27 cellular contexts compared by ENCODE assay signal in genomic region chr6:151576658-151577057, GRCh38.
DNase-seq lines count a peak whose midpoint lies in the region; ATAC-seq and TF ChIP-seq lines count a peak whose summit lies in the region.
"Had no signal": no experiment of that assay in that cellular context is flagged by ENCODE, and none has a peak within 500 bp of the region (broad histone marks: within the 10 kb centered on the region; RNA-seq: fewer than 3 reads in every experiment).

No MANE protein-coding gene starts in this region.

- H3K36me3 ChIP-seq in GM23338 (ENCODE audit: insufficient read depth) (no peaks in the 10 kb centered on the region), endodermal cell (ENCODE audit: control insufficient read depth, insufficient read depth, low read length) (no peaks in the 10 kb centered on the region)
- H3K36me3 ChIP-seq: gastroesophageal sphincter, left lung, upper lobe of right lung had no signal

- peaks cover 3% of the 10 kb centered on the region for H3K27me3 Mint-ChIP-seq in GM23338 (ENCODE audit: insufficient read depth, low read depth, poor library complexity)
- peaks cover 3% of the 10 kb centered on the region for H3K27me3 Mint-ChIP-seq in endodermal cell (ENCODE audit: insufficient read depth)
- H3K27me3 Mint-ChIP-seq in activated T-helper 1 cell treated with anti-CD3 and anti-CD28 coated beads, Interleukin-12 subunit alpha, Interleukin-12 subunit beta, Interleukin-2, Interleukin-4 antibody, amounts not matched to agents 30 ng/mL and 10 ng/mL and 1 ng/mL, durations not matched to agents 14 hours and 24 hours and 36 hours (ENCODE audit: insufficient read depth) = no peaks in the 10 kb centered on the region
- H3K27me3 Mint-ChIP-seq in stimulated activated memory B cell treated with anti-CD40 and anti-IgM and Interleukin-4, amounts not matched to agents 10 μg/mL and 1 μg/mL and 100 μg/mL, for 72 hours = peaks cover 20% of the 10 kb centered on the region

- no peak overlapping the region for H3K27ac ChIP-seq in GM23338 (ENCODE audit: low read depth)
- H3K27ac ChIP-seq in endodermal cell (ENCODE audit: low read depth, low read length) = peak overlapping the region; percentile 14
- H3K27ac ChIP-seq: gastroesophageal sphincter, left lung, RWPE1, upper lobe of right lung had no signal

- WGBS in endodermal cell (ENCODE audit: insufficient coverage in 1 of 2, insufficient read length in 1 of 2), 2 experiments = 90 to 95% methylated on average over 8 to 9 of the region's 9 CpGs

- H3K9me2 ChIP-seq in GM23338 (ENCODE audit: insufficient read depth) = 0 out of 2 replicates have a peak, but pooled peaks cover 3% of the 10 kb centered on the region

- no peak for ATAC-seq in GM23338
- ATAC-seq in stimulated activated memory B cell treated with anti-CD40 and anti-IgM and Interleukin-4, amounts not matched to agents 10 μg/mL and 1 μg/mL and 100 μg/mL, for 72 hours = no peak
- ATAC-seq: gastroesophageal sphincter, left lung, upper lobe of right lung had no signal

- no peaks in the 10 kb centered on the region for H3K4me1 Mint-ChIP-seq in GM23338
- H3K4me1 Mint-ChIP-seq in endodermal cell = no peaks in the 10 kb centered on the region
- H3K4me1 Mint-ChIP-seq in activated T-helper 1 cell treated with anti-CD3 and anti-CD28 coated beads, Interleukin-12 subunit alpha, Interleukin-12 subunit beta, Interleukin-2, Interleukin-4 antibody, amounts not matched to agents 30 ng/mL and 10 ng/mL and 1 ng/mL, durations not matched to agents 14 hours and 24 hours and 36 hours (ENCODE audit: low read depth) = no peaks in the 10 kb centered on the region
- peaks cover 5% of the 10 kb centered on the region for H3K4me1 Mint-ChIP-seq in stimulated activated memory B cell treated with anti-CD40 and anti-IgM and Interleukin-4, amounts not matched to agents 10 μg/mL and 1 μg/mL and 100 μg/mL, for 72 hours
- H3K4me1 Mint-ChIP-seq: central memory CD8-positive, alpha-beta T cell had no signal

- H2AFZ ChIP-seq in GM23338 = peak overlapping the region; percentile 64; the same call in 1 of the 2 replicates

- TF ChIP-seq CTCF in GM23338 (conservative IDR thresholded peaks at IDR 0.05; ENCODE audit: low read depth in 2 of 2) = no peak
- TF ChIP-seq CTCF in endodermal cell (conservative IDR thresholded peaks at IDR 0.05) = no peak

- peaks cover 2% of the 10 kb centered on the region for H3K9me3 ChIP-seq in endodermal cell (ENCODE audit: control insufficient read depth, low read length)
- H3K9me3 ChIP-seq: Caco-2, left lung, upper lobe of right lung had no signal

- H3K4me3 ChIP-seq in GM23338 (no peak overlapping the region), endodermal cell (ENCODE audit: low read length) (no peak overlapping the region)
- H3K4me3 ChIP-seq: gastroesophageal sphincter, left lung, upper lobe of right lung had no signal

- H3K79me2 ChIP-seq in GM23338 (replicated peaks; ENCODE audit: insufficient read depth) = no peaks in the 10 kb centered on the region

- H3K4me1 ChIP-seq in GM23338 (ENCODE audit: insufficient read depth) (no peaks in the 10 kb centered on the region), endodermal cell (ENCODE audit: control insufficient read depth, insufficient read depth, low read length) (no peaks in the 10 kb centered on the region)
- H3K4me1 ChIP-seq: Caco-2, gastroesophageal sphincter, left lung, upper lobe of right lung had no signal

- H3K27me3 ChIP-seq in GM23338 (ENCODE audit: insufficient read depth) = no peaks in the 10 kb centered on the region
- H3K27me3 ChIP-seq in endodermal cell (ENCODE audit: control insufficient read depth, insufficient read depth, low read length, poor library complexity, severe bottlenecking) = no peaks in the 10 kb centered on the region
- H3K27me3 ChIP-seq: left lung, upper lobe of right lung had no signal

- no peak for DNase-seq in GM23338 (ENCODE audit: low spot score)
- peak; percentile 36 for DNase-seq in NCI-H748 (lab: John Stamatoyannopoulos, UW; ENCODE audit: unreplicated experiment)
- no peak for DNase-seq in endodermal cell
- DNase-seq in occipital lobe (lab: John Stamatoyannopoulos, UW) = peak; percentile 12
- no peak for DNase-seq in AG08396 (ENCODE audit: low spot score)
- no peak for DNase-seq in activated T-helper 1 cell treated with anti-CD3 and anti-CD28 coated beads, Interleukin-12 subunit alpha, Interleukin-12 subunit beta, Interleukin-2, Interleukin-4 antibody, amounts not matched to agents 30 ng/mL and 10 ng/mL and 1 ng/mL, durations not matched to agents 14 hours and 24 hours and 36 hours (ENCODE audit: low spot score)
- no peak for DNase-seq in NCI-H2081 treated with DMSO at 0.1 percent for 48 hours (lab: John Stamatoyannopoulos, UW)
- DNase-seq: activated CD4-positive, alpha-beta memory T cell treated with anti-CD3 and anti-CD28 coated beads for 36 hours; activated CD8-positive, alpha-beta memory T cell treated with anti-CD3 and anti-CD28 coated beads, Interleukin-2, amount 50 U/mL, for 4 hours; activated naive CD4-positive, alpha-beta T cell treated with anti-CD3 and anti-CD28 coated beads, Interleukin-2, amount 50 U/mL, for 16 hours; Caco-2; dermis blood vessel endothelial cell; DMS79; hippocampal formation; KG1; mesenchymal stem cell; NCI-H146; NCI-H774; retina; stimulated activated CD4-positive, alpha-beta T cell treated with anti-CD3 and anti-CD28 coated beads, Interleukin-2, amount 100 ng/mL, for 24 hours; T-helper 1 cell; upper lobe of right lung had no signal

- H3K9me3 Mint-ChIP-seq in GM23338 (peaks cover 9% of the 10 kb centered on the region; the same call in 2 of the 3 replicates), endodermal cell (peaks cover 4% of the 10 kb centered on the region)
- H3K9me3 Mint-ChIP-seq in activated T-helper 1 cell treated with anti-CD3 and anti-CD28 coated beads, Interleukin-12 subunit alpha, Interleukin-12 subunit beta, Interleukin-2, Interleukin-4 antibody, amounts not matched to agents 30 ng/mL and 10 ng/mL and 1 ng/mL, durations not matched to agents 14 hours and 24 hours and 36 hours = no peaks in the 10 kb centered on the region
- H3K9me3 Mint-ChIP-seq in stimulated activated memory B cell treated with anti-CD40 and anti-IgM and Interleukin-4, amounts not matched to agents 10 μg/mL and 1 μg/mL and 100 μg/mL, for 72 hours = peaks cover 3% of the 10 kb centered on the region
- H3K9me3 Mint-ChIP-seq: activated CD4-positive, alpha-beta memory T cell treated with anti-CD3 and anti-CD28 coated beads for 36 hours; central memory CD8-positive, alpha-beta T cell had no signal

- H3K9ac ChIP-seq in endodermal cell (ENCODE audit: extremely low read depth, low read length, poor library complexity, severe bottlenecking) = no peak overlapping the region

- H3K4me3 Mint-ChIP-seq in GM23338 (no peak overlapping the region), endodermal cell (no peak overlapping the region)
- no peak overlapping the region for H3K4me3 Mint-ChIP-seq in activated T-helper 1 cell treated with anti-CD3 and anti-CD28 coated beads, Interleukin-12 subunit alpha, Interleukin-12 subunit beta, Interleukin-2, Interleukin-4 antibody, amounts not matched to agents 30 ng/mL and 10 ng/mL and 1 ng/mL, durations not matched to agents 14 hours and 24 hours and 36 hours
- H3K4me3 Mint-ChIP-seq in stimulated activated memory B cell treated with anti-CD40 and anti-IgM and Interleukin-4, amounts not matched to agents 10 μg/mL and 1 μg/mL and 100 μg/mL, for 72 hours = no peak overlapping the region
- H3K4me3 Mint-ChIP-seq: activated CD4-positive, alpha-beta memory T cell treated with anti-CD3 and anti-CD28 coated beads for 36 hours; central memory CD8-positive, alpha-beta T cell had no signal

- H3K36me3 Mint-ChIP-seq in GM23338 (ENCODE audit: low read depth) (peaks cover 3% of the 10 kb centered on the region; the same call in 1 of the 3 replicates), endodermal cell (ENCODE audit: low read depth) (peaks cover 3% of the 10 kb centered on the region)
- H3K36me3 Mint-ChIP-seq in activated T-helper 1 cell treated with anti-CD3 and anti-CD28 coated beads, Interleukin-12 subunit alpha, Interleukin-12 subunit beta, Interleukin-2, Interleukin-4 antibody, amounts not matched to agents 30 ng/mL and 10 ng/mL and 1 ng/mL, durations not matched to agents 14 hours and 24 hours and 36 hours (ENCODE audit: low read depth) = no peaks in the 10 kb centered on the region
- H3K36me3 Mint-ChIP-seq in stimulated activated memory B cell treated with anti-CD40 and anti-IgM and Interleukin-4, amounts not matched to agents 10 μg/mL and 1 μg/mL and 100 μg/mL, for 72 hours = no peaks in the 10 kb centered on the region
- H3K36me3 Mint-ChIP-seq: activated CD4-positive, alpha-beta memory T cell treated with anti-CD3 and anti-CD28 coated beads for 36 hours had no signal

- intact Hi-C loops in activated T-helper 1 cell treated with anti-CD3 and anti-CD28 coated beads, Interleukin-12 subunit alpha, Interleukin-12 subunit beta, Interleukin-2, Interleukin-4 antibody, amounts not matched to agents 30 ng/mL and 10 ng/mL and 1 ng/mL, durations not matched to agents 14 hours and 24 hours and 36 hours (cut with micrococcal nuclease) = no loop called here

- H3K27ac Mint-ChIP-seq in GM23338 = no peak overlapping the region
- H3K27ac Mint-ChIP-seq in endodermal cell = no peak overlapping the region
- H3K27ac Mint-ChIP-seq in activated T-helper 1 cell treated with anti-CD3 and anti-CD28 coated beads, Interleukin-12 subunit alpha, Interleukin-12 subunit beta, Interleukin-2, Interleukin-4 antibody, amounts not matched to agents 30 ng/mL and 10 ng/mL and 1 ng/mL, durations not matched to agents 14 hours and 24 hours and 36 hours = no peak overlapping the region
- H3K27ac Mint-ChIP-seq in stimulated activated memory B cell treated with anti-CD40 and anti-IgM and Interleukin-4, amounts not matched to agents 10 μg/mL and 1 μg/mL and 100 μg/mL, for 72 hours = no peak overlapping the region
- H3K27ac Mint-ChIP-seq: activated CD4-positive, alpha-beta memory T cell treated with anti-CD3 and anti-CD28 coated beads for 36 hours had no signal

- no peaks in the 10 kb centered on the region for H4K20me1 ChIP-seq in GM23338 (replicated peaks; ENCODE audit: insufficient read depth)

- H3F3A ChIP-seq in GM23338 (replicated peaks; ENCODE audit: low read depth) = no peaks in the 10 kb centered on the region

- H3K4me2 ChIP-seq in GM23338 = no peak overlapping the region

Comparison
In these comparisons a context has a peak if more than half of its experiments do, and no peak if none do; other contexts are left out.
1. DNase-seq: peak in NCI-H748 (single experiment) and occipital lobe (single experiment); none in GM23338 (single experiment), endodermal cell (single experiment), AG08396 (single experiment), activated T-helper 1 cell treated with anti-CD3 and anti-CD28 coated beads, Interleukin-12 subunit alpha, Interleukin-12 subunit beta, Interleukin-2, Interleukin-4 antibody, amounts not matched to agents 30 ng/mL and 10 ng/mL and 1 ng/mL, durations not matched to agents 14 hours and 24 hours and 36 hours (single experiment) and NCI-H2081 treated with DMSO at 0.1 percent for 48 hours (single experiment).